1 cellular context compared by ENCODE assay signal in genomic region chr7:5578441-5579024, GRCh38.
A peak's percentile ranks its signal among the peaks of the same experiment; 100 is the strongest.
TF ChIP-seq lines count a peak whose summit lies in the region.

No MANE protein-coding gene starts in this region.

TF ChIP-seq in GM12878, 131 proteins besides CTCF, POLR2A, EP300 and RAD21:
- 0 out of 2 replicates have a peak, but pooled peaks have one; percentile 26 for TF ChIP-seq MLLT1 (IDR thresholded peaks at IDR 0.05)
- peak; percentile 60; the same call in 1 of the 2 replicates for TF ChIP-seq RUNX3 (IDR thresholded peaks at IDR 0.05; ENCODE audit: low read length)
- no peak for TF ChIP-seq CHD4 (IDR thresholded peaks at IDR 0.05)
